ENCODE assay signal across 14 cellular contexts in the genomic region with DNA sequence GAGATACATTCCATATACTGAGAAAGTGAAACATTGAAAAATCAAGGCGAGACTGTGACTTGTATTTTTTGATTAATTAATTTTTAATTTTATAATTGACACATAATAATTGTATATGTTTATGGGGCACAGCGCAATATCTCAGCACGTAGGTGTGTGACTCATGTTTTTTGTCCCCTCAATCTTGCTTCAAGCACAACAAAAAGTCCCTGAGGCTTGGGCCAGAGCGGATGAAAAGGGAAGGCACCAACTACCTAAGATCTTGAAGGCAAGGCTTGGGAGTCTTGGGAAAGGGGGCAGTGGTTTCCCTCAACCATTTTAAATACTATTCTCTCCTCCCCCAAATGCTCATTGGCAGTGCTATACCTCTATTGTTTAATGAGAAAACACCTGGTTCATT. TPM values are rescaled to one million over a fixed set of nuclear protein-coding genes. Genes with fewer than 3 reads are reported as not detected.
A peak's percentile ranks its signal among the peaks of the same experiment; 100 is the strongest.
DNase-seq lines count a peak whose midpoint lies in the region; ATAC-seq and TF ChIP-seq lines count a peak whose summit lies in the region.
"Had no signal": no experiment of that assay in that cellular context is flagged by ENCODE, and none has a peak within 500 bp of the region (broad histone marks: within the 10 kb centered on the region; RNA-seq: fewer than 3 reads in every experiment).

No MANE protein-coding gene starts in this region.

- H2AK5ac ChIP-seq in trophoblast cell (ENCODE audit: low read length), result no peak overlapping the region

- H3K4me3 ChIP-seq in esophagus muscularis mucosa, result no peak overlapping the region
- no peak overlapping the region for H3K4me3 ChIP-seq in trophoblast cell (ENCODE audit: low read depth, low read length)
- H3K4me3 ChIP-seq: BLaER1 had no signal

- 79% methylated on average over 4 of the region's 4 CpGs for WGBS in esophagus muscularis mucosa
- no CpG with 5 or more reads among the region's 4 CpGs for WGBS in trophoblast cell (ENCODE audit: extremely low coverage, insufficient coverage, insufficient read length)

- H4K91ac ChIP-seq in trophoblast cell (ENCODE audit: low read depth, low read length), result no peak overlapping the region

- no peak overlapping the region for H2BK12ac ChIP-seq in trophoblast cell (ENCODE audit: low read length)

- H3K4me1 Mint-ChIP-seq in activated CD8-positive, alpha-beta T cell treated with anti-CD3 and anti-CD28 coated beads, Interleukin-2, amount 10 ng/mL, durations not matched to agents 7 days and 5 days (ENCODE audit: low read depth), result no peaks in the 10 kb centered on the region

- no peaks in the 10 kb centered on the region for H3K9me3 Mint-ChIP-seq in activated CD8-positive, alpha-beta T cell treated with anti-CD3 and anti-CD28 coated beads, Interleukin-2, amount 10 ng/mL, durations not matched to agents 7 days and 5 days (ENCODE audit: insufficient read depth)

- no peaks in the 10 kb centered on the region for H3K79me2 ChIP-seq in trophoblast cell (ENCODE audit: control insufficient read depth, insufficient read depth, low read length, poor library complexity)

- CTCF ChIA-PET in activated CD8-positive, alpha-beta T cell treated with anti-CD3 and anti-CD28 coated beads, Interleukin-2, amount 10 ng/mL, durations not matched to agents 7 days and 5 days (lab: Charles Lee), result no interaction called here

- H3K9me3 ChIP-seq in esophagus muscularis mucosa (no peaks in the 10 kb centered on the region), trophoblast cell (ENCODE audit: insufficient read depth, low read depth, low read length) (peaks cover 2% of the 10 kb centered on the region)

- no peak overlapping the region for H4K12ac ChIP-seq in trophoblast cell (ENCODE audit: low read depth, low read length)

- no peak for TF ChIP-seq EP300 in esophagus muscularis mucosa (IDR thresholded peaks at IDR 0.05)

- H3K36me3 Mint-ChIP-seq in activated CD8-positive, alpha-beta T cell treated with anti-CD3 and anti-CD28 coated beads, Interleukin-2, amount 10 ng/mL, durations not matched to agents 7 days and 5 days (ENCODE audit: low read depth), result no peaks in the 10 kb centered on the region

- no peak overlapping the region for H3K14ac ChIP-seq in trophoblast cell (ENCODE audit: low read length)

- no peak overlapping the region for H2BK120ac ChIP-seq in trophoblast cell (ENCODE audit: insufficient read depth, low read length, poor library complexity)

- H3K79me1 ChIP-seq in trophoblast cell (ENCODE audit: low read length), result no peaks in the 10 kb centered on the region

- no peak overlapping the region for H3K23ac ChIP-seq in trophoblast cell (ENCODE audit: low read length)

- H3K4me3 Mint-ChIP-seq in activated CD8-positive, alpha-beta T cell treated with anti-CD3 and anti-CD28 coated beads, Interleukin-2, amount 10 ng/mL, durations not matched to agents 7 days and 5 days, result no peak overlapping the region

- POLR2A ChIA-PET in activated CD8-positive, alpha-beta T cell treated with anti-CD3 and anti-CD28 coated beads, Interleukin-2, amount 10 ng/mL, durations not matched to agents 7 days and 5 days (lab: Charles Lee), result no interaction called here

- ATAC-seq in GM18868 (IDR thresholded peaks at IDR 0.05; ENCODE audit: unreplicated experiment), result peak; percentile 71
- peak; percentile 54 for ATAC-seq in GM21723 (IDR thresholded peaks at IDR 0.05; ENCODE audit: unreplicated experiment)
- peak; percentile 38 for ATAC-seq in HG03135 (IDR thresholded peaks at IDR 0.05; ENCODE audit: unreplicated experiment)
- ATAC-seq in activated CD8-positive, alpha-beta T cell treated with anti-CD3 and anti-CD28 coated beads, Interleukin-2, amount 10 ng/mL, durations not matched to agents 7 days and 5 days, result no peak

- H3K4ac ChIP-seq in trophoblast cell (ENCODE audit: low read depth, low read length), result no peak overlapping the region

- no peak overlapping the region for H2BK5ac ChIP-seq in trophoblast cell (ENCODE audit: low read depth, low read length, poor library complexity)

- H3K4me1 ChIP-seq in esophagus muscularis mucosa (no peaks in the 10 kb centered on the region), trophoblast cell (ENCODE audit: control insufficient read depth in 1 of 2, insufficient read depth in 2 of 2, low read length in 2 of 2) (no peaks in the 10 kb centered on the region)
- H3K4me1 ChIP-seq: BLaER1 had no signal

- TF ChIP-seq CTCF in esophagus muscularis mucosa (IDR thresholded peaks at IDR 0.05), result no peak

- no peak overlapping the region for H4K8ac ChIP-seq in trophoblast cell (ENCODE audit: low read depth, low read length)

- no peak overlapping the region for H3K27ac ChIP-seq in esophagus muscularis mucosa (replicated peaks in 1 of 4)
- no peak overlapping the region for H3K27ac ChIP-seq in trophoblast cell (ENCODE audit: low read depth, low read length)
- H3K27ac ChIP-seq: BLaER1, brain microvascular endothelial cell had no signal

- TF ChIP-seq POLR2A in esophagus muscularis mucosa (IDR thresholded peaks at IDR 0.05; ENCODE audit: low read depth), result no peak

- H3K27me3 ChIP-seq in esophagus muscularis mucosa (no peaks in the 10 kb centered on the region), trophoblast cell (ENCODE audit: insufficient read depth, low read length) (no peaks in the 10 kb centered on the region)
- H3K27me3 ChIP-seq: BLaER1, brain microvascular endothelial cell had no signal

- H2AFZ ChIP-seq in trophoblast cell (ENCODE audit: insufficient read depth, low read length, poor library complexity), result no peak overlapping the region

- DNase-seq in esophagus muscularis mucosa (ENCODE audit: extremely low spot score) (peak; percentile 87), NCI-H146 treated with DMSO at 0.1 percent for 48 hours (lab: John Stamatoyannopoulos, UW; ENCODE audit: unreplicated experiment) (no peak), trophoblast cell (no peak), NCI-H128 (lab: John Stamatoyannopoulos, UW; ENCODE audit: unreplicated experiment) (no peak)
- no peak for DNase-seq in activated CD8-positive, alpha-beta T cell treated with anti-CD3 and anti-CD28 coated beads, Interleukin-2, amount 10 ng/mL, durations not matched to agents 7 days and 5 days
- DNase-seq: activated T-cell treated with anti-CD3 and anti-CD28 coated beads, Interleukin-2, amount 50 U/mL, for 48 hours; brain microvascular endothelial cell; NCI-H1694; T-helper 2 cell had no signal

- no peak overlapping the region for H3K9ac ChIP-seq in trophoblast cell (ENCODE audit: low read length)
- H3K9ac ChIP-seq: BLaER1 had no signal

- H3K27me3 Mint-ChIP-seq in activated CD8-positive, alpha-beta T cell treated with anti-CD3 and anti-CD28 coated beads, Interleukin-2, amount 10 ng/mL, durations not matched to agents 7 days and 5 days (ENCODE audit: low read depth), result no peaks in the 10 kb centered on the region

- no peaks in the 10 kb centered on the region for H3K36me3 ChIP-seq in esophagus muscularis mucosa
- H3K36me3 ChIP-seq in trophoblast cell (ENCODE audit: control insufficient read depth in 1 of 2, insufficient read depth in 2 of 2, low read length in 2 of 2), result no peaks in the 10 kb centered on the region
- H3K36me3 ChIP-seq: BLaER1, brain microvascular endothelial cell had no signal

- no peak overlapping the region for H3K4me2 ChIP-seq in trophoblast cell (ENCODE audit: low read length)
- H3K4me2 ChIP-seq: BLaER1 had no signal

- no peak overlapping the region for H3K27ac Mint-ChIP-seq in activated CD8-positive, alpha-beta T cell treated with anti-CD3 and anti-CD28 coated beads, Interleukin-2, amount 10 ng/mL, durations not matched to agents 7 days and 5 days

- no peak overlapping the region for H3K18ac ChIP-seq in trophoblast cell (ENCODE audit: low read length)

- intact Hi-C loops in esophagus muscularis mucosa (cut with DNase I), result no loop called here

RNA-seq across cellular contexts. Expression of a gene that starts 9.9 kb away (rescaled TPM):
- total RNA-seq in esophagus muscularis mucosa, result under 1 TPM; 0.32 to 0.83 (median 0.52) TPM
- 0.40 TPM in 2 replicates for polyA plus RNA-seq in trophoblast cell (2013)
- total RNA-seq in activated CD8-positive, alpha-beta T cell treated with anti-CD3 and anti-CD28 coated beads, Interleukin-2, amount 10 ng/mL, durations not matched to agents 7 days and 5 days, result under 1 TPM; 0.08 to 0.11 TPM
- total RNA-seq: osteoblast had no signal
